In the genomic region with DNA sequence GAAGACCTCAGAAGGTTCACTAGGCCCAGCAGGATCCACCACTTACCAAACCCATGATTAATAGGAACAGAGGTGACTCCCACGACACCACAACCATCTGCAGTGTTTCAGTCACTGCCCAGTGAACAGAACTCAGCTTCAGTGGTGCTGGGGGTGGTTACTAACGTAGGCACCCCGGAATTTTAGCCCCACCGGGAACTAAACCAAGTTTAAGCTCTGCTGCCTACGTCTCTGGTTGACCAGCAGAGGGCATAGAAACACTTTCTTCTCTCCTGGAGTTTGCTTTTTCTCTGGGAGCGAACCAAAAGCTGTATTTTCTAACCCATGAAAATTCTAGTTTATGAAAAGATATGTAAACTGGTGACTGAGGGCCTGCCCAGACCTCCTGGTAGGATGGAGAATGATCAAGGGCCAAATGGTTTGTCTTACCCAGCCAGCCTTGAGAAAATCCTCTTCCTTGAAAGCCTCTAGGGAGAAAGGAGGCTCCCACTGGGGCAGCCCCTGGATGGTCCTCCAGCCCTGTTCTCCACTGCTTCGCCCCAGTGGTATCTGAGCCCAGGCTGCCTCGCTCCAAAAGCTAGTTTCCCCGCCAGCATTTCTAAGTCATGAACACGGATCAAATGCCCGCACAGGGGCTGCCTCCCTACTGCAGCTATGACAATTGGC, we compare ENCODE assay signal across 8 cellular contexts.
DNase-seq lines count a peak whose midpoint lies in the region; ATAC-seq, FAIRE-seq and TF ChIP-seq lines count a peak whose summit lies in the region.

No MANE protein-coding gene starts in this region.

- H3K79me2 ChIP-seq in fibroblast of lung (ENCODE audit: control insufficient read depth, insufficient read depth, low read length) = no peaks in the 10 kb centered on the region

- no peak overlapping the region for H3K9ac ChIP-seq in fibroblast of lung (ENCODE audit: insufficient read depth, low read length)

- H3K36me3 Mint-ChIP-seq in progenitor cell of endocrine pancreas (ENCODE audit: insufficient read depth) = no peaks in the 10 kb centered on the region

- TF ChIP-seq POLR2A in GM12892 (IDR thresholded peaks at IDR 0.05; ENCODE audit: low read depth, low read length) (no peak), GM18505 (IDR thresholded peaks at IDR 0.05; ENCODE audit: borderline replicate concordance, extremely low read depth, insufficient read depth, insufficient read length) (no peak)

- H3K4me3 Mint-ChIP-seq in progenitor cell of endocrine pancreas (ENCODE audit: low read depth) = no peak overlapping the region
- no peak overlapping the region for H3K4me3 Mint-ChIP-seq in stimulated activated naive CD8-positive, alpha-beta T cell treated with anti-CD3 and anti-CD28 coated beads, Interleukin-15, amount 100 ng/mL, for 72 hours

- peak; percentile 58 for DNase-seq in AG10803 (ENCODE audit: low read depth)
- DNase-seq in GM12892 (ENCODE audit: insufficient read length) = no peak
- peak; percentile 69 for DNase-seq in RKO (ENCODE audit: low spot score)
- peak; percentile 52 to 75 for DNase-seq in fibroblast of lung (ENCODE audit: low read depth in 2 of 2)
- DNase-seq in progenitor cell of endocrine pancreas (ENCODE audit: low spot score, unreplicated experiment) = no peak
- DNase-seq in stimulated activated CD4-positive, alpha-beta T cell treated with anti-CD3 and anti-CD28 coated beads, Interleukin-2, amount 100 ng/mL, for 24 hours = no peak
- no peak for DNase-seq in stimulated activated naive CD8-positive, alpha-beta T cell treated with anti-CD3 and anti-CD28 coated beads, Interleukin-15, amount 100 ng/mL, for 72 hours

- H3K27me3 ChIP-seq in fibroblast of lung (ENCODE audit: control insufficient read depth, insufficient read depth, low read length) = peaks cover 12% of the 10 kb centered on the region

- peak; percentile 81 for FAIRE-seq in GM12892 (lab: Jason Lieb, UNC)

- peaks cover 4% of the 10 kb centered on the region for H3K4me1 ChIP-seq in fibroblast of lung (ENCODE audit: control insufficient read depth, extremely low read depth, insufficient read depth, low read length)

- H3K36me3 ChIP-seq in fibroblast of lung (ENCODE audit: control insufficient read depth, insufficient read depth, low read length) = no peaks in the 10 kb centered on the region

- H3K4me1 Mint-ChIP-seq in progenitor cell of endocrine pancreas (ENCODE audit: low read depth) = no peaks in the 10 kb centered on the region
- H3K4me1 Mint-ChIP-seq in stimulated activated naive CD8-positive, alpha-beta T cell treated with anti-CD3 and anti-CD28 coated beads, Interleukin-15, amount 100 ng/mL, for 72 hours = peaks cover 31% of the 10 kb centered on the region

- H3K9me3 Mint-ChIP-seq in progenitor cell of endocrine pancreas (ENCODE audit: low read depth) = no peaks in the 10 kb centered on the region
- no peaks in the 10 kb centered on the region for H3K9me3 Mint-ChIP-seq in stimulated activated naive CD8-positive, alpha-beta T cell treated with anti-CD3 and anti-CD28 coated beads, Interleukin-15, amount 100 ng/mL, for 72 hours

- TF ChIP-seq CTCF in AG10803 (conservative IDR thresholded peaks at IDR 0.05; ENCODE audit: low read length) (peak; percentile 88), fibroblast of lung (conservative IDR thresholded peaks at IDR 0.05 in 1 of 2, IDR thresholded peaks at IDR 0.05 in 1 of 2; ENCODE audit: low read depth in 1 of 2, low read length in 2 of 2) (peak; percentile 92 to 93), progenitor cell of endocrine pancreas (IDR thresholded peaks at IDR 0.05; ENCODE audit: unreplicated experiment) (peak; percentile 79)

- H3K4me2 ChIP-seq in fibroblast of lung (ENCODE audit: extremely low read depth, insufficient read depth, low read length) = no peak overlapping the region

- no peak for ATAC-seq in stimulated activated naive CD8-positive, alpha-beta T cell treated with anti-CD3 and anti-CD28 coated beads, Interleukin-15, amount 100 ng/mL, for 72 hours
- ATAC-seq in GM18505 (IDR thresholded peaks at IDR 0.05; ENCODE audit: unreplicated experiment) = no peak

- peaks cover 4% of the 10 kb centered on the region for H3K27me3 Mint-ChIP-seq in progenitor cell of endocrine pancreas
- peaks cover 48% of the 10 kb centered on the region for H3K27me3 Mint-ChIP-seq in stimulated activated naive CD8-positive, alpha-beta T cell treated with anti-CD3 and anti-CD28 coated beads, Interleukin-15, amount 100 ng/mL, for 72 hours

- no peak overlapping the region for H3K27ac Mint-ChIP-seq in progenitor cell of endocrine pancreas
- peak overlapping the region in 1 of 2 donors; percentile 48 for H3K27ac Mint-ChIP-seq in stimulated activated naive CD8-positive, alpha-beta T cell treated with anti-CD3 and anti-CD28 coated beads, Interleukin-15, amount 100 ng/mL, for 72 hours

- H3K27ac ChIP-seq in fibroblast of lung (ENCODE audit: insufficient read depth, low read length) = no peak overlapping the region

- no peaks in the 10 kb centered on the region for H4K20me1 ChIP-seq in fibroblast of lung (ENCODE audit: control insufficient read depth, extremely low read depth, insufficient read depth, low read length)

- H2AFZ ChIP-seq in fibroblast of lung (ENCODE audit: low read length) = no peak overlapping the region

- H3K4me3 ChIP-seq in AG10803 (ENCODE audit: low read length) = no peak overlapping the region
- H3K4me3 ChIP-seq in fibroblast of lung (replicated peaks in 1 of 4; ENCODE audit: control extremely low read depth in 1 of 4, insufficient read depth in 1 of 4, low read depth in 3 of 4, low read length in 4 of 4) = no peak overlapping the region

- no peaks in the 10 kb centered on the region for H3K9me3 ChIP-seq in fibroblast of lung (ENCODE audit: control insufficient read depth, insufficient read depth, low read depth, low read length)

Comparison
In these comparisons a context has a peak if more than half of its experiments do, and no peak if none do; other contexts are left out.
1. DNase-seq: peak in AG10803 (single experiment), RKO (single experiment) and fibroblast of lung (2 of 2); none in GM12892 (single experiment), progenitor cell of endocrine pancreas (single experiment), stimulated activated CD4-positive, alpha-beta T cell treated with anti-CD3 and anti-CD28 coated beads, Interleukin-2, amount 100 ng/mL, for 24 hours (0 of 2) and stimulated activated naive CD8-positive, alpha-beta T cell treated with anti-CD3 and anti-CD28 coated beads, Interleukin-15, amount 100 ng/mL, for 72 hours (0 of 2).
2. Peak in every context shown above with its lines, with median percentiles within 50 percentile points of each other: CTCF ChIP-seq.